1 cellular context compared by ENCODE assay signal in the genomic region with DNA sequence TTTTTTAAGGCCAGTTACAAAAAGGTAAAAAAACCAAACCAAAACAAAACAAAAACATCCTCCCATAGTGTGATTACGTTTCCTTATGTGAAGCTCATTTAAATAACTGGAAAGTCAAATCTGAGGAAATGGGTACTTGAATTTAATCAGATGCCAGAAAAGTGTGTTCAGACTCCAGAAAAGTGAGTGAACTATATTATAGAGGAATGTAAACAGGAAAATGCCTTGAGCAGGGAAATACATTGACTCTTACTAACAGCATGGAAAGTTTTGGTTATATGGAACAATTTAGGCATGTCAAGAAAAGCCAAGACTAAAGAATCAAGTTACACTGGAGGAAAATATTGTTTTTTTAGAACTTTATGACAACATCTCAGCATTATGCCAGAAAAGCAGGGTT.
TF ChIP-seq lines count a peak whose summit lies in the region.

No MANE protein-coding gene starts in this region.

TF ChIP-seq in WTC11, 78 proteins besides CTCF, POLR2A, EP300 and RAD21 (continued from another document):
- TF ChIP-seq, protein P1, sequence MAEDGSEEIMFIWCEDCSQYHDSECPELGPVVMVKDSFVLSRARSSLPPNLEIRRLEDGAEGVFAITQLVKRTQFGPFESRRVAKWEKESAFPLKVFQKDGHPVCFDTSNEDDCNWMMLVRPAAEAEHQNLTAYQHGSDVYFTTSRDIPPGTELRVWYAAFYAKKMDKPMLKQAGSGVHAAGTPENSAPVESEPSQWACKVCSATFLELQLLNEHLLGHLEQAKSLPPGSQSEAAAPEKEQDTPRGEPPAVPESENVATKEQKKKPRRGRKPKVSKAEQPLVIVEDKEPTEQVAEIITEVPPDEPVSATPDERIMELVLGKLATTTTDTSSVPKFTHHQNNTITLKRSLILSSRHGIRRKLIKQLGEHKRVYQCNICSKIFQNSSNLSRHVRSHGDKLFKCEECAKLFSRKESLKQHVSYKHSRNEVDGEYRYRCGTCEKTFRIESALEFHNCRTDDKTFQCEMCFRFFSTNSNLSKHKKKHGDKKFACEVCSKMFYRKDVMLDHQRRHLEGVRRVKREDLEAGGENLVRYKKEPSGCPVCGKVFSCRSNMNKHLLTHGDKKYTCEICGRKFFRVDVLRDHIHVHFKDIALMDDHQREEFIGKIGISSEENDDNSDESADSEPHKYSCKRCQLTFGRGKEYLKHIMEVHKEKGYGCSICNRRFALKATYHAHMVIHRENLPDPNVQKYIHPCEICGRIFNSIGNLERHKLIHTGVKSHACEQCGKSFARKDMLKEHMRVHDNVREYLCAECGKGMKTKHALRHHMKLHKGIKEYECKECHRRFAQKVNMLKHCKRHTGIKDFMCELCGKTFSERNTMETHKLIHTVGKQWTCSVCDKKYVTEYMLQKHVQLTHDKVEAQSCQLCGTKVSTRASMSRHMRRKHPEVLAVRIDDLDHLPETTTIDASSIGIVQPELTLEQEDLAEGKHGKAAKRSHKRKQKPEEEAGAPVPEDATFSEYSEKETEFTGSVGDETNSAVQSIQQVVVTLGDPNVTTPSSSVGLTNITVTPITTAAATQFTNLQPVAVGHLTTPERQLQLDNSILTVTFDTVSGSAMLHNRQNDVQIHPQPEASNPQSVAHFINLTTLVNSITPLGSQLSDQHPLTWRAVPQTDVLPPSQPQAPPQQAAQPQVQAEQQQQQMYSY (CRISPR knock-in tag; IDR thresholded peaks at IDR 0.05), result no peak
- no peak for TF ChIP-seq KAT7 (CRISPR knock-in tag; IDR thresholded peaks at IDR 0.05; ENCODE audit: borderline replicate concordance)
